Comparison of ENCODE assay signal across 8 cellular contexts in genomic region chr21:42460391-42461184, GRCh38. TPM values are rescaled to one million over a fixed set of nuclear protein-coding genes. Genes with fewer than 3 reads are reported as not detected.
DNase-seq lines count a peak whose midpoint lies in the region; ATAC-seq and TF ChIP-seq lines count a peak whose summit lies in the region.

No MANE protein-coding gene starts in this region.

- no peaks in the 10 kb centered on the region for H3K27me3 ChIP-seq in parathyroid adenoma (ENCODE audit: control insufficient read depth, insufficient read depth, low read length)
- no peaks in the 10 kb centered on the region for H3K27me3 ChIP-seq in sigmoid colon

- H3K4me3 Mint-ChIP-seq in WTC11 = no peak overlapping the region

- no peak overlapping the region for H3K27ac Mint-ChIP-seq in WTC11

- in situ Hi-C loops in G401 (cut with HindIII; ENCODE audit: low sequenced_read_pairs) = no loop called here

- no peaks in the 10 kb centered on the region for H3K79me2 ChIP-seq in parathyroid adenoma

- POLR2A ChIA-PET in WTC11 (lab: Charles Lee) = no interaction called here

- intact Hi-C loops in sigmoid colon (cut with DNase I) = no loop called here

- H3K36me3 ChIP-seq in parathyroid adenoma (ENCODE audit: control insufficient read depth, insufficient read depth, low read length) = no peaks in the 10 kb centered on the region
- no peaks in the 10 kb centered on the region for H3K36me3 ChIP-seq in sigmoid colon

- no peak for TF ChIP-seq EP300 in sigmoid colon (IDR thresholded peaks at IDR 0.05)

- H3K4me3 ChIP-seq in parathyroid adenoma (ENCODE audit: low read depth, low read length) = no peak overlapping the region
- H3K4me3 ChIP-seq in sigmoid colon = no peak overlapping the region

- ATAC-seq in GM21447 (IDR thresholded peaks at IDR 0.05; ENCODE audit: unreplicated experiment) = peak; percentile 44
- peak; percentile 18; the same call in 1 of the 2 replicates for ATAC-seq in WTC11

- H3K36me3 Mint-ChIP-seq in WTC11 = peaks cover 4% of the 10 kb centered on the region; the same call in 1 of the 2 replicates

- H2AFZ ChIP-seq in parathyroid adenoma = no peak overlapping the region

- H3K9me3 Mint-ChIP-seq in WTC11 = peaks cover 22% of the 10 kb centered on the region

- no peak for TF ChIP-seq POLR2A in sigmoid colon (IDR thresholded peaks at IDR 0.05)

- peaks cover 47% of the 10 kb centered on the region for H3K4me1 Mint-ChIP-seq in WTC11

- 36 to 58% methylated on average over 14 of the region's 14 CpGs for whole genome bisulfite sequencing in sigmoid colon, 2 donors

- H3K27ac ChIP-seq in parathyroid adenoma (peak overlapping the region; percentile 8), sigmoid colon (no peak overlapping the region)

- H3K9ac ChIP-seq in parathyroid adenoma = no peak overlapping the region

- no peak for TF ChIP-seq CTCF in WTC11 (IDR thresholded peaks at IDR 0.05)
- TF ChIP-seq CTCF in parathyroid adenoma (IDR thresholded peaks at IDR 0.05) = no peak
- no peak for TF ChIP-seq CTCF in sigmoid colon (IDR thresholded peaks at IDR 0.05)

- peaks cover 7% of the 10 kb centered on the region for H3K27me3 Mint-ChIP-seq in WTC11 (ENCODE audit: low read depth)

- H3K9me3 ChIP-seq in parathyroid adenoma (ENCODE audit: control insufficient read depth, low read length) (no peaks in the 10 kb centered on the region), sigmoid colon (no peaks in the 10 kb centered on the region)

- CTCF ChIA-PET in WTC11 (lab: Charles Lee) = no interaction called here

- DNase-seq in ELF-1 (ENCODE audit: low read depth, low spot score) (peak; percentile 57), NCI-H1092 treated with DMSO at 0.1 percent for 48 hours (lab: John Stamatoyannopoulos, UW) (peak; percentile 85), WTC11 (ENCODE audit: low spot score) (no peak), cerebellar cortex (ENCODE audit: low spot score) (no peak), sigmoid colon (no peak), G401 (ENCODE audit: low spot score) (no peak)

- no peak overlapping the region for H3K4me2 ChIP-seq in parathyroid adenoma (ENCODE audit: low read length)

- no peaks in the 10 kb centered on the region for H3K4me1 ChIP-seq in parathyroid adenoma
- no peaks in the 10 kb centered on the region for H3K4me1 ChIP-seq in sigmoid colon

TF ChIP-seq in WTC11, 78 proteins besides CTCF, POLR2A, EP300 and RAD21:
- TF ChIP-seq, protein P1, sequence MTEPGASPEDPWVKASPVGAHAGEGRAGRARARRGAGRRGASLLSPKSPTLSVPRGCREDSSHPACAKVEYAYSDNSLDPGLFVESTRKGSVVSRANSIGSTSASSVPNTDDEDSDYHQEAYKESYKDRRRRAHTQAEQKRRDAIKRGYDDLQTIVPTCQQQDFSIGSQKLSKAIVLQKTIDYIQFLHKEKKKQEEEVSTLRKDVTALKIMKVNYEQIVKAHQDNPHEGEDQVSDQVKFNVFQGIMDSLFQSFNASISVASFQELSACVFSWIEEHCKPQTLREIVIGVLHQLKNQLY (CRISPR knock-in tag; IDR thresholded peaks at IDR 0.05) = no peak
- TF ChIP-seq ZNF138 (CRISPR knock-in tag; conservative IDR thresholded peaks at IDR 0.05) (no peak), ETV6 (CRISPR knock-in tag; IDR thresholded peaks at IDR 0.05) (no peak), NR1H2 (CRISPR knock-in tag; IDR thresholded peaks at IDR 0.05) (no peak), NFE2L1 (CRISPR knock-in tag; IDR thresholded peaks at IDR 0.05) (no peak), ZNF263 (CRISPR knock-in tag; IDR thresholded peaks at IDR 0.05; ENCODE audit: low read depth) (no peak), SOX15 (CRISPR knock-in tag; IDR thresholded peaks at IDR 0.05) (no peak), NR3C1 (CRISPR knock-in tag; conservative IDR thresholded peaks at IDR 0.05; ENCODE audit: low read depth) (no peak), ZMAT4 (CRISPR knock-in tag; IDR thresholded peaks at IDR 0.05) (no peak)
- TF ChIP-seq, protein P2, sequence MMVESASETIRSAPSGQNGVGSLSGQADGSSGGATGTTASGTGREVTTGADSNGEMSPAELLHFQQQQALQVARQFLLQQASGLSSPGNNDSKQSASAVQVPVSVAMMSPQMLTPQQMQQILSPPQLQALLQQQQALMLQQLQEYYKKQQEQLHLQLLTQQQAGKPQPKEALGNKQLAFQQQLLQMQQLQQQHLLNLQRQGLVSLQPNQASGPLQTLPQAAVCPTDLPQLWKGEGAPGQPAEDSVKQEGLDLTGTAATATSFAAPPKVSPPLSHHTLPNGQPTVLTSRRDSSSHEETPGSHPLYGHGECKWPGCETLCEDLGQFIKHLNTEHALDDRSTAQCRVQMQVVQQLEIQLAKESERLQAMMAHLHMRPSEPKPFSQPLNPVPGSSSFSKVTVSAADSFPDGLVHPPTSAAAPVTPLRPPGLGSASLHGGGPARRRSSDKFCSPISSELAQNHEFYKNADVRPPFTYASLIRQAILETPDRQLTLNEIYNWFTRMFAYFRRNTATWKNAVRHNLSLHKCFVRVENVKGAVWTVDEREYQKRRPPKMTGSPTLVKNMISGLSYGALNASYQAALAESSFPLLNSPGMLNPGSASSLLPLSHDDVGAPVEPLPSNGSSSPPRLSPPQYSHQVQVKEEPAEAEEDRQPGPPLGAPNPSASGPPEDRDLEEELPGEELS (CRISPR knock-in tag; IDR thresholded peaks at IDR 0.05) = no peak
TF ChIP-seq in WTC11: peak in this region for 0.

RNA-seq across cellular contexts. Expression of gene RSPH1, which starts 35.4 kb away (rescaled TPM):
- total RNA-seq in WTC11 (2021) = 0.11 to 0.30 TPM (median 0.16 TPM) in 3 replicates
- total RNA-seq in sigmoid colon = 1 to 10 TPM in 2 of 4 donors, not detected in 2; 1.2 TPM
- 10 to 100 TPM in 1 of 3 donors, 1 to 10 TPM in 2; 3.0 to 13.4 (median 8.8) TPM for polyA plus RNA-seq in sigmoid colon
- 0.41 TPM in 1 of 2 replicates, not detected in the other for total RNA-seq in G401 (2014; rRNA removed; shearing (Covaris generic))

RNA-seq across cellular contexts. Expression of gene SLC37A1, which starts 53.1 kb away (rescaled TPM):
- 22.7 to 26.3 TPM (median 25.8 TPM) in 3 replicates for total RNA-seq in WTC11 (2021)
- total RNA-seq in sigmoid colon = 1 to 10 TPM; 2.3 to 7.8 (median 5.0) TPM
- polyA plus RNA-seq in sigmoid colon = 10 to 100 TPM; 21.0 to 98.5 (median 31.2) TPM
- 0.37 and 0.86 TPM in 2 replicates for total RNA-seq in G401 (2014; rRNA removed; shearing (Covaris generic))

RNA-seq across cellular contexts. Expression of gene UBASH3A, which starts 56.9 kb away (rescaled TPM):
- total RNA-seq in WTC11 (2021) (0.09 TPM in 1 of 3 replicates, not detected in the others), sigmoid colon (not detected)
- 1 to 10 TPM in 1 of 3 donors, not detected in 2; 3.9 TPM for polyA plus RNA-seq in sigmoid colon
- not detected in 2 replicates for total RNA-seq in G401 (2014; rRNA removed; shearing (Covaris generic))

Comparison
In these comparisons a context has a peak if more than half of its experiments do, and no peak if none do; other contexts are left out.
1. DNase-seq: peak in ELF-1 (single experiment) and NCI-H1092 treated with DMSO at 0.1 percent for 48 hours (single experiment); none in WTC11 (single experiment), cerebellar cortex (single experiment), sigmoid colon (single experiment) and G401 (single experiment).